16 cellular contexts compared by ENCODE assay signal in genomic region chr14:48193893-48194292, GRCh38.
A peak's percentile ranks its signal among the peaks of the same experiment; 100 is the strongest.
DNase-seq lines count a peak whose midpoint lies in the region; ATAC-seq, FAIRE-seq and TF ChIP-seq lines count a peak whose summit lies in the region.
"Had no signal": no experiment of that assay in that cellular context is flagged by ENCODE, and none has a peak within 500 bp of the region (broad histone marks: within the 10 kb centered on the region; RNA-seq: fewer than 3 reads in every experiment).

No MANE protein-coding gene starts in this region.

- H4K20me1 ChIP-seq in HepG2 (ENCODE audit: insufficient read depth, low read length): no peaks in the 10 kb centered on the region
- H4K20me1 ChIP-seq: BLaER1 had no signal

- TF ChIP-seq EP300 in HepG2 (IDR thresholded peaks at IDR 0.05; ENCODE audit: low read depth in 2 of 2, low read length in 2 of 2) (no peak), HepG2 (CRISPR knock-in tag; IDR thresholded peaks at IDR 0.05; ENCODE audit: borderline replicate concordance) (no peak)

- in situ Hi-C loops in HepG2 (cut with HindIII; ENCODE audit: extremely low pct_ligation_motif_present, low pct_unique_long_range_greater_than_20kb): no loop called here

- WGBS in HepG2 (ENCODE audit: low lambda C conversion rate): 66% methylated on average over 13 of the region's 13 CpGs

- H3K27ac ChIP-seq in dorsolateral prefrontal cortex: no peak overlapping the region
- no peak overlapping the region for H3K27ac ChIP-seq in HepG2 (ENCODE audit: extremely low read length, insufficient read depth, low read length)
- H3K27ac ChIP-seq: 22Rv1, A549, BLaER1 had no signal

- no peaks in the 10 kb centered on the region for H3K4me1 ChIP-seq in HepG2 (ENCODE audit: insufficient read depth, low read length)
- H3K4me1 ChIP-seq: A549, BLaER1 had no signal

- no peak for TF ChIP-seq RAD21 in HepG2 (CRISPR knock-in tag; IDR thresholded peaks at IDR 0.05)

- no peak overlapping the region for H2AFZ ChIP-seq in HepG2 (ENCODE audit: low read length)

- no peaks in the 10 kb centered on the region for H3K27me3 ChIP-seq in dorsolateral prefrontal cortex
- H3K27me3 ChIP-seq in HepG2 (ENCODE audit: control insufficient read depth in 1 of 2, insufficient read depth in 2 of 2, low read length in 2 of 2): no peaks in the 10 kb centered on the region
- H3K27me3 ChIP-seq: BLaER1 had no signal

- TF ChIP-seq CTCF in GM12865 (IDR thresholded peaks at IDR 0.05; ENCODE audit: insufficient read depth, low read depth, low read length, missing control alignments) (no peak), dorsolateral prefrontal cortex (IDR thresholded peaks at IDR 0.05 in 54 of 56, conservative IDR thresholded peaks at IDR 0.05 in 2 of 56; ENCODE audit: low read depth in 1 of 56, partially characterized antibody in 56 of 56) (no peak), HepG2 (CRISPR knock-in tag; IDR thresholded peaks at IDR 0.05) (no peak)

- no peak for FAIRE-seq in HepG2 (lab: Jason Lieb, UNC)
- FAIRE-seq: A549, GM12891, H1 had no signal

- no peaks in the 10 kb centered on the region for H3K9me3 ChIP-seq in HepG2 (ENCODE audit: low read length)
- H3K9me3 ChIP-seq: A549, BLaER1 had no signal

- intact Hi-C loops in dorsolateral prefrontal cortex (cut with DNase I) (no loop called here), HepG2 (cut with micrococcal nuclease; ENCODE audit: unreplicated experiment) (no loop called here)

- H3K79me2 ChIP-seq in HepG2 (ENCODE audit: insufficient read depth, low read length): no peaks in the 10 kb centered on the region

- CTCF ChIA-PET in HepG2 (lab: Yijun Ruan, JAX; ENCODE audit: low intra/inter-chr PET ratio, low total read pairs): no interaction called here

- H3K4me2 ChIP-seq in HepG2 (ENCODE audit: low read depth, low read length): no peak overlapping the region
- H3K4me2 ChIP-seq: A549, BLaER1 had no signal

- no peak for TF ChIP-seq POLR2A in HepG2 (IDR thresholded peaks at IDR 0.05; ENCODE audit: insufficient read depth in 1 of 2, low read depth in 2 of 2, low read length in 2 of 2)

- H3K36me3 ChIP-seq in HepG2 (replicated peaks in 1 of 2; ENCODE audit: control insufficient read depth in 1 of 2, insufficient read depth in 2 of 2, low read length in 2 of 2): no peaks in the 10 kb centered on the region
- H3K36me3 ChIP-seq: BLaER1 had no signal

- POLR2A ChIA-PET in HepG2 (lab: Yijun Ruan, JAX): no interaction called here

- no peak overlapping the region for H3K9ac ChIP-seq in HepG2 (ENCODE audit: insufficient read depth, low read depth, low read length)
- H3K9ac ChIP-seq: BLaER1 had no signal

- no TSS peak for BruUV-seq in HepG2 (replicated peaks; lab: Mats Ljungman, UMichigan)

- ATAC-seq in HepG2: no peak
- ATAC-seq: A549 had no signal

- DNase-seq in DMS 273 (lab: John Stamatoyannopoulos, UW; ENCODE audit: unreplicated experiment) (peak; percentile 0), DMS 273 treated with DMSO at 0.1 percent for 48 hours (lab: John Stamatoyannopoulos, UW) (no peak), GM12865 (ENCODE audit: low read depth) (peak; percentile 0), RPMI8226 (peak; percentile 38), dorsolateral prefrontal cortex (no peak), SIG-M5 (lab: John Stamatoyannopoulos, UW) (no peak), HepG2 (ENCODE audit: low spot score) (no peak)
- DNase-seq: CD4-positive, alpha-beta memory T cell; DMS79 treated with DMSO at 0.1 percent for 48 hours; EL; H9 had no signal

- H3K4me3 ChIP-seq in GM12865 (ENCODE audit: low read depth, low read length): no peak overlapping the region
- no peak overlapping the region for H3K4me3 ChIP-seq in dorsolateral prefrontal cortex
- H3K4me3 ChIP-seq in HepG2 (replicated peaks in 1 of 3; ENCODE audit: insufficient read depth in 1 of 3, low read depth in 2 of 3, low read length in 3 of 3): no peak overlapping the region
- H3K4me3 ChIP-seq: A549, BLaER1 had no signal

TF ChIP-seq in HepG2, 621 proteins besides CTCF, POLR2A, EP300 and RAD21:
- TF ChIP-seq PRMT3 (CRISPR knock-in tag; IDR thresholded peaks at IDR 0.05; ENCODE audit: borderline replicate concordance, low read depth) (no peak), ZBTB10 (CRISPR knock-in tag; IDR thresholded peaks at IDR 0.05; ENCODE audit: borderline replicate concordance) (no peak), BRF2 (CRISPR knock-in tag; IDR thresholded peaks at IDR 0.05) (no peak), ZNF234 (CRISPR knock-in tag; conservative IDR thresholded peaks at IDR 0.05) (no peak), ZNF670 (CRISPR knock-in tag; IDR thresholded peaks at IDR 0.05; ENCODE audit: borderline replicate concordance) (no peak), GPBP1L1 (CRISPR knock-in tag; IDR thresholded peaks at IDR 0.05) (no peak), TEAD2 (CRISPR knock-in tag; IDR thresholded peaks at IDR 0.05) (no peak), SYNCRIP (IDR thresholded peaks at IDR 0.05; ENCODE audit: insufficient read depth, low read depth, low read length) (no peak), NFKBIZ (CRISPR knock-in tag; IDR thresholded peaks at IDR 0.05) (no peak), MAX (IDR thresholded peaks at IDR 0.05) (no peak), REPIN1 (CRISPR knock-in tag; IDR thresholded peaks at IDR 0.05; ENCODE audit: borderline replicate concordance, low read depth) (no peak)

Comparison
In these comparisons a context has a peak if more than half of its experiments do, and no peak if none do; other contexts are left out.
1. DNase-seq: peak in DMS 273 (single experiment), GM12865 (single experiment) and RPMI8226 (single experiment); none in DMS 273 treated with DMSO at 0.1 percent for 48 hours (single experiment), dorsolateral prefrontal cortex (0 of 10), SIG-M5 (single experiment) and HepG2 (single experiment).